Comparison of ENCODE assay signal across 20 cellular contexts in genomic region chr12:90027889-90028570, GRCh38.
DNase-seq lines count a peak whose midpoint lies in the region; ATAC-seq and TF ChIP-seq lines count a peak whose summit lies in the region.
"Had no signal": no experiment of that assay in that cellular context is flagged by ENCODE, and none has a peak within 500 bp of the region (broad histone marks: within the 10 kb centered on the region; RNA-seq: fewer than 3 reads in every experiment).

No MANE protein-coding gene starts in this region.

- no peaks in the 10 kb centered on the region for H3K79me1 ChIP-seq in mesenchymal stem cell (replicated peaks; ENCODE audit: low read length, poor library complexity, severe bottlenecking)

- H2BK5ac ChIP-seq in mesenchymal stem cell (ENCODE audit: low read depth, low read length, poor library complexity, severe bottlenecking): no peak overlapping the region

- H2AK5ac ChIP-seq in mesenchymal stem cell (ENCODE audit: low read length, severe bottlenecking): no peak overlapping the region

- peaks cover 18% of the 10 kb centered on the region for H3K4me1 Mint-ChIP-seq in activated T-cell treated with anti-CD3 and anti-CD28 coated beads, Interleukin-2, amount 50 U/mL, for 72 hours (ENCODE audit: low read depth)
- no peaks in the 10 kb centered on the region for H3K4me1 Mint-ChIP-seq in endothelial cell (ENCODE audit: unreplicated experiment)
- H3K4me1 Mint-ChIP-seq: memory B cell had no signal

- no peaks in the 10 kb centered on the region for H3K9me3 Mint-ChIP-seq in activated T-cell treated with anti-CD3 and anti-CD28 coated beads, Interleukin-2, amount 50 U/mL, for 72 hours
- H3K9me3 Mint-ChIP-seq in endothelial cell (ENCODE audit: unreplicated experiment): no peaks in the 10 kb centered on the region
- H3K9me3 Mint-ChIP-seq: memory B cell had no signal

- H3K4me3 ChIP-seq in A673 (ENCODE audit: low read depth, low read length, poor library complexity, severe bottlenecking) (peak overlapping the region; percentile 1), mesenchymal stem cell (ENCODE audit: insufficient read depth in 1 of 2, low read depth in 1 of 2, low read length in 2 of 2) (no peak overlapping the region)
- H3K4me3 ChIP-seq: sigmoid colon, tibial nerve had no signal

- H2BK120ac ChIP-seq in mesenchymal stem cell (ENCODE audit: low read depth, low read length): no peak overlapping the region

- no peak overlapping the region for H4K91ac ChIP-seq in mesenchymal stem cell (ENCODE audit: low read length)

- H3K4me1 ChIP-seq in A673 (ENCODE audit: insufficient read depth, low read length, poor library complexity, severe bottlenecking) (peaks cover 22% of the 10 kb centered on the region), mesenchymal stem cell (ENCODE audit: control insufficient read depth, insufficient read depth, low read depth, low read length) (no peaks in the 10 kb centered on the region)

- H3K36me3 ChIP-seq in A673 (ENCODE audit: insufficient read depth, low read length, poor library complexity, severe bottlenecking): no peaks in the 10 kb centered on the region
- H3K36me3 ChIP-seq in mesenchymal stem cell (ENCODE audit: control insufficient read depth in 1 of 2, insufficient read depth in 2 of 2, low read depth in 1 of 2, low read length in 2 of 2): no peaks in the 10 kb centered on the region
- H3K36me3 ChIP-seq: sigmoid colon, tibial nerve had no signal

- DNase-seq in A673 (ENCODE audit: low spot score): no peak
- DNase-seq in G401 (ENCODE audit: low spot score): peak; percentile 49
- DNase-seq in mesenchymal stem cell: peak; percentile 71
- DNase-seq in NCI-H82 treated with DMSO at 0.1 percent for 48 hours (lab: John Stamatoyannopoulos, UW; ENCODE audit: unreplicated experiment): no peak
- no peak for DNase-seq in cerebellum (ENCODE audit: low spot score)
- DNase-seq in activated T-cell treated with anti-CD3 and anti-CD28 coated beads, Interleukin-2, amount 50 U/mL, for 72 hours: no peak
- no peak for DNase-seq in endothelial cell (ENCODE audit: low spot score)
- DNase-seq: activated CD4-positive, alpha-beta T cell treated with anti-CD3 and anti-CD28 coated beads, Interleukin-2, amount 50 U/mL, for 4 hours; amniotic stem cell; Calu3; Karpas-422; NCI-H1417 treated with DMSO at 0.1 percent for 48 hours; NCI-H2227 treated with DMSO at 0.1 percent for 48 hours; SIG-M5; sigmoid colon; stimulated activated CD4-positive, alpha-beta T cell treated with anti-CD3 and anti-CD28 coated beads, Interleukin-4, amount 100 ng/mL, for 4 hours had no signal

- POLR2A ChIA-PET in A673 (lab: Charles Lee; ENCODE audit: low non-redundant PET): no interaction called here

- CTCF ChIA-PET in A673 (lab: Charles Lee): interaction anchor here (1.2 kb wide), 1 partner anchor 15 kb away, joined by 3 read pairs; no protein-coding TSS in a partner anchor

- no peak overlapping the region for H3K4me2 ChIP-seq in mesenchymal stem cell (ENCODE audit: low read length, poor library complexity, severe bottlenecking)

- TF ChIP-seq CTCF in A673 (conservative IDR thresholded peaks at IDR 0.05; ENCODE audit: low read depth, low read length): no peak
- TF ChIP-seq CTCF in endothelial cell (IDR thresholded peaks at IDR 0.05; ENCODE audit: unreplicated experiment): no peak

- peak; percentile 82 for ATAC-seq in SK-N-SH treated with all-trans-retinoic acid at 6 μM for 48 hours
- ATAC-seq in activated T-cell treated with anti-CD3 and anti-CD28 coated beads, Interleukin-2, amount 50 U/mL, for 72 hours (replicated peaks in 1 of 2): no peak

- H3K27ac ChIP-seq in A673 (ENCODE audit: low read depth, low read length, poor library complexity, severe bottlenecking): peak overlapping the region; percentile 25
- no peak overlapping the region for H3K27ac ChIP-seq in mesenchymal stem cell (ENCODE audit: low read length, poor library complexity, severe bottlenecking)
- H3K27ac ChIP-seq: epithelial cell of prostate, sigmoid colon, tibial nerve had no signal

- H4K8ac ChIP-seq in mesenchymal stem cell (ENCODE audit: low read length): no peak overlapping the region

- intact Hi-C loops in A673 (cut with micrococcal nuclease; ENCODE audit: unreplicated experiment): no loop called here

- H3K27me3 Mint-ChIP-seq in activated T-cell treated with anti-CD3 and anti-CD28 coated beads, Interleukin-2, amount 50 U/mL, for 72 hours (ENCODE audit: low read depth): no peaks in the 10 kb centered on the region
- no peaks in the 10 kb centered on the region for H3K27me3 Mint-ChIP-seq in endothelial cell (ENCODE audit: unreplicated experiment)
- H3K27me3 Mint-ChIP-seq: memory B cell had no signal

- H3K36me3 Mint-ChIP-seq in activated T-cell treated with anti-CD3 and anti-CD28 coated beads, Interleukin-2, amount 50 U/mL, for 72 hours (ENCODE audit: insufficient read depth in 2 of 2): no peaks in the 10 kb centered on the region
- H3K36me3 Mint-ChIP-seq in endothelial cell (ENCODE audit: low read depth, unreplicated experiment): no peaks in the 10 kb centered on the region
- H3K36me3 Mint-ChIP-seq: memory B cell had no signal

- peak overlapping the region in 1 of 2 experiments; percentile 75 for H2BK12ac ChIP-seq in mesenchymal stem cell (ENCODE audit: low read length in 2 of 2)

- no peak overlapping the region for H3K27ac Mint-ChIP-seq in activated T-cell treated with anti-CD3 and anti-CD28 coated beads, Interleukin-2, amount 50 U/mL, for 72 hours
- no peak overlapping the region for H3K27ac Mint-ChIP-seq in endothelial cell (ENCODE audit: unreplicated experiment)
- H3K27ac Mint-ChIP-seq: memory B cell had no signal

- peak overlapping the region in 1 of 2 experiments; percentile 46 for H3K18ac ChIP-seq in mesenchymal stem cell (ENCODE audit: low read depth in 1 of 2, low read length in 2 of 2)

- no TSS peak for BruUV-seq in A673 (replicated peaks; lab: Mats Ljungman, UMichigan)

- H3K9ac ChIP-seq in mesenchymal stem cell (ENCODE audit: low read length): peak overlapping the region; percentile 21

- no peak overlapping the region for H3K23ac ChIP-seq in mesenchymal stem cell (ENCODE audit: low read length in 2 of 2)

- H3K4ac ChIP-seq in mesenchymal stem cell (ENCODE audit: low read depth in 1 of 2, low read length in 2 of 2): no peak overlapping the region

- H3K9me3 ChIP-seq in A673 (ENCODE audit: low read depth, low read length, poor library complexity, severe bottlenecking) (no peaks in the 10 kb centered on the region), mesenchymal stem cell (ENCODE audit: control insufficient read depth, low read length) (no peaks in the 10 kb centered on the region)
- H3K9me3 ChIP-seq: sigmoid colon, tibial nerve had no signal

- 82% methylated on average over 4 of the region's 4 CpGs for WGBS in mesenchymal stem cell

- H2AFZ ChIP-seq in mesenchymal stem cell (ENCODE audit: low read depth, low read length): no peak overlapping the region

- H3K27me3 ChIP-seq in A673 (replicated peaks; ENCODE audit: insufficient read depth, low read depth, low read length, poor library complexity): no peaks in the 10 kb centered on the region
- H3K27me3 ChIP-seq in mesenchymal stem cell (ENCODE audit: control insufficient read depth in 1 of 2, insufficient read depth in 1 of 2, low read length in 2 of 2): no peaks in the 10 kb centered on the region
- H3K27me3 ChIP-seq: sigmoid colon, tibial nerve had no signal

- no peak overlapping the region for H3K4me3 Mint-ChIP-seq in activated T-cell treated with anti-CD3 and anti-CD28 coated beads, Interleukin-2, amount 50 U/mL, for 72 hours
- H3K4me3 Mint-ChIP-seq in endothelial cell (ENCODE audit: unreplicated experiment): no peak overlapping the region
- H3K4me3 Mint-ChIP-seq: memory B cell had no signal

- H2BK15ac ChIP-seq in mesenchymal stem cell (ENCODE audit: low read depth, poor library complexity, severe bottlenecking): no peak overlapping the region

- H3K14ac ChIP-seq in mesenchymal stem cell (ENCODE audit: low read length in 2 of 2): no peak overlapping the region

- in situ Hi-C loops in G401 (cut with HindIII; ENCODE audit: low sequenced_read_pairs): no loop called here

TF ChIP-seq in SK-N-SH treated with all-trans-retinoic acid at 6 μM for 48 hours, 23 proteins besides CTCF, POLR2A, EP300 and RAD21 (continues in another document):
- TF ChIP-seq ISL1 (CRISPR knock-in tag; IDR thresholded peaks at IDR 0.05): peak; percentile 83; the same call in 1 of the 2 replicates
- TF ChIP-seq, protein P1, sequence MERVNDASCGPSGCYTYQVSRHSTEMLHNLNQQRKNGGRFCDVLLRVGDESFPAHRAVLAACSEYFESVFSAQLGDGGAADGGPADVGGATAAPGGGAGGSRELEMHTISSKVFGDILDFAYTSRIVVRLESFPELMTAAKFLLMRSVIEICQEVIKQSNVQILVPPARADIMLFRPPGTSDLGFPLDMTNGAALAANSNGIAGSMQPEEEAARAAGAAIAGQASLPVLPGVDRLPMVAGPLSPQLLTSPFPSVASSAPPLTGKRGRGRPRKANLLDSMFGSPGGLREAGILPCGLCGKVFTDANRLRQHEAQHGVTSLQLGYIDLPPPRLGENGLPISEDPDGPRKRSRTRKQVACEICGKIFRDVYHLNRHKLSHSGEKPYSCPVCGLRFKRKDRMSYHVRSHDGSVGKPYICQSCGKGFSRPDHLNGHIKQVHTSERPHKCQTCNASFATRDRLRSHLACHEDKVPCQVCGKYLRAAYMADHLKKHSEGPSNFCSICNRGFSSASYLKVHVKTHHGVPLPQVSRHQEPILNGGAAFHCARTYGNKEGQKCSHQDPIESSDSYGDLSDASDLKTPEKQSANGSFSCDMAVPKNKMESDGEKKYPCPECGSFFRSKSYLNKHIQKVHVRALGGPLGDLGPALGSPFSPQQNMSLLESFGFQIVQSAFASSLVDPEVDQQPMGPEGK (CRISPR knock-in tag; IDR thresholded peaks at IDR 0.05; ENCODE audit: borderline replicate concordance): peak; percentile 19; the same call in 1 of the 2 replicates
- TF ChIP-seq TOX (CRISPR knock-in tag; IDR thresholded peaks at IDR 0.05; ENCODE audit: borderline replicate concordance): no peak

Comparison
In these comparisons a context has a peak if more than half of its experiments do, and no peak if none do; other contexts are left out.
1. DNase-seq: peak in G401 (single experiment) and mesenchymal stem cell (single experiment); none in A673 (single experiment), NCI-H82 treated with DMSO at 0.1 percent for 48 hours (single experiment), cerebellum (single experiment), activated T-cell treated with anti-CD3 and anti-CD28 coated beads, Interleukin-2, amount 50 U/mL, for 72 hours (0 of 2) and endothelial cell (single experiment).